13 cellular contexts compared by ENCODE assay signal in the genomic region with DNA sequence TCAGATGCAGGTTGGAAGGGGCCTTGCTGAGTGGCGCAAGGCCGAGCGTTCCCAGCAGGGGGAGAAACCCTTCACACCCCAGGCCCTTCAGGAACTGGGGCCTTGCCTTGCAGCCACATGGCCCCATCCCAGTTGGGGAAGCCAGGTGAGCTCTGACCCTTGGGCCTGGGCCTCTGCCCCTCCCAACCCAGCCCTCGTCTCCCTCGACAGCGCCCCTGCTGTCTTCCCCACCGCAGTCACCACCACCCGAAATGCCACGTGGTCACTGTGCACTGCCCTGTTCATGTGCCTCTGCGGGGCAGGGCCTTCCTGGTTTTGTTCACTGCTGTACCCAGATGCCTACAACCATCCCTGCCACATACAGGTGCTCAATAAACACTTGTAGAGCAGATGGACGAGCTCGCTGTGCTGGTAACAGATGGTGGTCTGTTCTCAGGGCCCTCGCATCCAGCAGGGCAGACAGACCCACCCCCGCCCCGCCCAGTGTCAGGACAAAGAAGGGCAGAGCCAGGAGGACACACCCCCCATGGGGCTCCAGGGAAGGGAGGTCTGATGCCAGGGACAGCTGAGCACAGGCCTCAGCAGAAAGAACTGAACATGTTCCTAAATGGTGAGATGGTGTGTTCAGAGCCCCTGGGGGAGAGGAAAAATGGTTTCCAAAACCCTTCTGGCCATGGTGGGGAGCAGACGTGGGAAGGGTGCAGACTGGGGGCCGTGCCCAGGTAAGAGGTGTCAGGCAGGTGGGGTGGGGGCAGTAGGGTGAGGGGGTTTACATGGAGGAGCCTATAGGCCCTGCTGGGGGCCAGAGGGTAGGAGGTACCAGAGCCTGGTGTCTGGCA. TPM values are rescaled to one million over a fixed set of nuclear protein-coding genes. Genes with fewer than 3 reads are reported as not detected.
DNase-seq lines count a peak whose midpoint lies in the region; ATAC-seq and TF ChIP-seq lines count a peak whose summit lies in the region.
"Had no signal": no experiment of that assay in that cellular context is flagged by ENCODE, and none has a peak within 500 bp of the region (broad histone marks: within the 10 kb centered on the region; RNA-seq: fewer than 3 reads in every experiment).

No MANE protein-coding gene starts in this region.

- no peak overlapping the region for H3K14ac ChIP-seq in H9 (ENCODE audit: insufficient read depth, low read length)

- H3K27me3 ChIP-seq in H9 (ENCODE audit: insufficient read depth, low read length) (no peaks in the 10 kb centered on the region), WERI-Rb-1 (ENCODE audit: insufficient read depth, low read depth, severe bottlenecking) (no peaks in the 10 kb centered on the region)

- no peak overlapping the region for H2BK5ac ChIP-seq in H9 (ENCODE audit: insufficient read length, low read length)

- no peak overlapping the region for H3T11ph ChIP-seq in H9 (ENCODE audit: low read length)

- H4K5ac ChIP-seq in H9 (ENCODE audit: insufficient read length, low read depth, low read length): no peak overlapping the region

- H3K36me3 Mint-ChIP-seq in H9 (ENCODE audit: insufficient read depth in 1 of 3, low read depth in 3 of 3): peaks cover 10 to 52% (median 46%) of the 10 kb centered on the region in 3 experiments; a peak in 6 of 7 replicates

- H3K4ac ChIP-seq in H9 (ENCODE audit: low read depth, low read length): no peak overlapping the region

- H3K9ac ChIP-seq in H9 (ENCODE audit: extremely low read depth, insufficient read length, low read length): no peak overlapping the region

- H3K4me2 ChIP-seq in H9 (ENCODE audit: insufficient read depth, insufficient read length, low read length): no peak overlapping the region

- peaks cover 81% of the 10 kb centered on the region for H3K36me3 ChIP-seq in WERI-Rb-1

- peaks cover 16 to 29% of the 10 kb centered on the region in 2 experiments for H3K4me1 Mint-ChIP-seq in H9

- H2BK12ac ChIP-seq in H9 (ENCODE audit: insufficient read length, low read depth, low read length): no peak overlapping the region

- no peak overlapping the region for H3K4me3 ChIP-seq in AG10803 (ENCODE audit: low read length)
- H3K4me3 ChIP-seq in WERI-Rb-1 (ENCODE audit: low read depth, low read length): no peak overlapping the region
- H3K4me3 ChIP-seq: lung had no signal

- DNase-seq in AG10803 (ENCODE audit: low read depth): peak; percentile 41
- peak; percentile 72 for DNase-seq in H9
- peak; percentile 88 for DNase-seq in WERI-Rb-1
- peak; percentile 58 for DNase-seq in iPS-NIHi7 (ENCODE audit: extremely low spot score)
- DNase-seq in sciatic nerve (ENCODE audit: low spot score): no peak
- DNase-seq: activated T-cell treated with anti-CD3 and anti-CD28 coated beads, Interleukin-2, amount 50 U/mL, for 4 hours; EL; NCI-H187; T-cell had no signal

- peak; percentile 34 for TF ChIP-seq CTCF in AG10803 (conservative IDR thresholded peaks at IDR 0.05; ENCODE audit: low read length)
- peak; percentile 56 for TF ChIP-seq CTCF in H9 (conservative IDR thresholded peaks at IDR 0.05)
- TF ChIP-seq CTCF in WERI-Rb-1 (IDR thresholded peaks at IDR 0.05; ENCODE audit: low read depth, low read length): peak; percentile 70

- H3K56ac ChIP-seq in H9 (ENCODE audit: insufficient read length, low read depth, low read length): no peak overlapping the region

- H3K79me2 ChIP-seq in H9 (ENCODE audit: insufficient read depth, low read length): no peaks in the 10 kb centered on the region; the same call in 1 of the 2 replicates

- H2BK20ac ChIP-seq in H9 (ENCODE audit: low read depth, low read length, poor library complexity, severe bottlenecking): no peak overlapping the region

- no peak overlapping the region for H3K27ac ChIP-seq in H9 (ENCODE audit: insufficient read length, low read depth, low read length)
- peak overlapping the region; percentile 77 for H3K27ac ChIP-seq in WERI-Rb-1

- H3K9me3 ChIP-seq in H9 (ENCODE audit: control insufficient read depth, low read depth, low read length) (no peaks in the 10 kb centered on the region), WERI-Rb-1 (ENCODE audit: severe bottlenecking) (no peaks in the 10 kb centered on the region)

- H2AFZ ChIP-seq in H9 (ENCODE audit: low read length): no peak overlapping the region

- WGBS in H9 (ENCODE audit: extremely low coverage, insufficient read length, low lambda C conversion rate): no CpG with 5 or more reads among the region's 17 CpGs

- no peak overlapping the region for H2BK120ac ChIP-seq in H9 (ENCODE audit: low read depth, low read length, poor library complexity, severe bottlenecking)

- H2AK5ac ChIP-seq in H9 (ENCODE audit: insufficient read length, low read length): no peak overlapping the region

- ATAC-seq in sciatic nerve: no peak
- ATAC-seq in GM18502 (IDR thresholded peaks at IDR 0.05; ENCODE audit: poor library complexity, unreplicated experiment): no peak
- no peak for ATAC-seq in GM21619 (IDR thresholded peaks at IDR 0.05; ENCODE audit: unreplicated experiment)
- no peak for ATAC-seq in GM18517 (IDR thresholded peaks at IDR 0.05; ENCODE audit: unreplicated experiment)
- ATAC-seq: activated T-cell treated with anti-CD3 and anti-CD28 coated beads, Interleukin-2, amount 50 U/mL, for 4 hours; T-cell had no signal

- peak overlapping the region in 2 of 3 experiments; percentile 53 to 70; a peak in 2 of 7 replicates for H3K27ac Mint-ChIP-seq in H9
- H3K27ac Mint-ChIP-seq: T-cell had no signal

- H3K79me1 ChIP-seq in H9 (ENCODE audit: insufficient read depth, low read depth, low read length, poor library complexity, severe bottlenecking): peaks cover 2% of the 10 kb centered on the region

- H3K4me1 ChIP-seq in H9 (ENCODE audit: insufficient read depth, low read length): no peaks in the 10 kb centered on the region

- no peak overlapping the region for H4K91ac ChIP-seq in H9 (ENCODE audit: insufficient read length, low read depth, low read length)

- intact Hi-C loops in sciatic nerve (cut with DNase I): loop anchor here (10.0 kb wide), 1 partner anchor 1476 kb away; no protein-coding TSS in a partner anchor

- H3K4me3 Mint-ChIP-seq in H9: peak overlapping the region in 1 of 2 experiments; percentile 24; a peak in 2 of 5 replicates
- H3K4me3 Mint-ChIP-seq: activated T-cell treated with anti-CD3 and anti-CD28 coated beads, Interleukin-2, amount 50 U/mL, for 4 hours had no signal

- H3K27me3 Mint-ChIP-seq in H9 (ENCODE audit: low read depth): no peaks in the 10 kb centered on the region
- H3K27me3 Mint-ChIP-seq: T-cell had no signal

- H3K9me3 Mint-ChIP-seq in H9: no peaks in the 10 kb centered on the region
- H3K9me3 Mint-ChIP-seq: activated T-cell treated with anti-CD3 and anti-CD28 coated beads, Interleukin-2, amount 50 U/mL, for 4 hours; T-cell had no signal

- H3K23ac ChIP-seq in H9 (ENCODE audit: insufficient read length, low read depth, low read length): no peak overlapping the region

- peaks cover 6% of the 10 kb centered on the region for H3K23me2 ChIP-seq in H9 (ENCODE audit: insufficient read length, low read depth, low read length, poor library complexity, severe bottlenecking)

- H3K18ac ChIP-seq in H9 (ENCODE audit: insufficient read length, low read depth, low read length): no peak overlapping the region

- no peak overlapping the region for H2BK15ac ChIP-seq in H9 (ENCODE audit: low read depth, low read length)

- no peaks in the 10 kb centered on the region for H4K20me1 ChIP-seq in H9 (ENCODE audit: control insufficient read depth, insufficient read depth, insufficient read length)

- H4K8ac ChIP-seq in H9 (replicated peaks; ENCODE audit: insufficient read length, low read depth, low read length): no peak overlapping the region

RNA-seq across cellular contexts. Expression of gene POLR2L, which starts 3.7 kb away (rescaled TPM):
- 133 and 135 TPM in 2 replicates for total RNA-seq in H9 (2021)
- 85.2 TPM for total RNA-seq in sciatic nerve

RNA-seq across cellular contexts. Expression of gene TSPAN4, which starts 4.0 kb away (rescaled TPM):
- total RNA-seq in H9 (2021) (63.9 and 64.6 TPM in 2 replicates), sciatic nerve (118 TPM)

RNA-seq across cellular contexts. Expression of gene CD151, which starts 5.9 kb away (rescaled TPM):
- total RNA-seq in H9 (2021): 138 and 142 TPM in 2 replicates
- total RNA-seq in sciatic nerve: 263 TPM

RNA-seq across cellular contexts. Expression of gene CRACR2B, which starts 10.9 kb away (rescaled TPM):
- total RNA-seq in H9 (2021): 28.8 and 29.0 TPM in 2 replicates
- total RNA-seq in sciatic nerve: 8.7 TPM

RNA-seq across cellular contexts. Expression of gene PNPLA2, which starts 19.9 kb away (rescaled TPM):
- total RNA-seq in H9 (2021) (62.3 and 67.3 TPM in 2 replicates), sciatic nerve (174 TPM)
